20 cellular contexts compared by ENCODE assay signal in the genomic region with DNA sequence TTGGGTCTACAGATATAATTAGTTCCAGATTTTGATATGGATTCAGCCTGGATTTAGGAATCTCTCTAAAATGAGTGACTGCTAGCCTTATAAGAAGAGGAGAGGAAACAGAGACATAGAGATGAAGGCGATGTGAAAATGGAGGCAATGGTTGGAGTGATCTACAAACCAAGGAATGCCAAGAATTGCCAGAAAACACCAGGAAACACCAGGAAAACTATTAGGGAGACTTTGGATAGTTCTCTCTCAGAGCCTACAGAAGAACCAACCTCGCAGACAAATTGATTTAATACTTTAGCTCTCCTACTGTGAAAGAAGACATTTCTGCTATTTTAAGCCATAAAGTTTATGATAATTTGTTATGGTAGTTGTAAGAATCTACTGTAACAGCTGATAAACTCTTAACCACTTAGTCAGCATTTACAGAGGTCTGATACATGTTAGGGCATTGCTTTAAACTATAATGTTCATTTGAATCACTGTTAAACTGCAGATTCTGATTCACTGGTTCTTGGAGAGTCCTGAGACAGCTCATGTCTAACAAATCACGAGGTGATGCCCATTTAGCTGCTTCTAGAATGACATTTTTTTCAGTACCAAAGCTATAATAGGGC.
DNase-seq lines count a peak whose midpoint lies in the region; ATAC-seq, FAIRE-seq and TF ChIP-seq lines count a peak whose summit lies in the region.
"Had no signal": no experiment of that assay in that cellular context is flagged by ENCODE, and none has a peak within 500 bp of the region (broad histone marks: within the 10 kb centered on the region; RNA-seq: fewer than 3 reads in every experiment).

No MANE protein-coding gene starts in this region.

- DNase-seq in A549 (ENCODE audit: low read depth in 1 of 2, low spot score in 1 of 2) (no peak), astrocyte (ENCODE audit: low read depth) (no peak), kidney tubule cell (ENCODE audit: low spot score) (peak; percentile 20), MV-4-11 (lab: John Stamatoyannopoulos, UW) (no peak), MCF 10A (ENCODE audit: unreplicated experiment) (no peak)
- DNase-seq: C1 segment of cervical spinal cord, DMS 273 treated with DMSO at 0.1 percent for 48 hours, GOT3, HFFc6, KBM-7, NCI-H1092 treated with DMSO at 0.1 percent for 48 hours, NCI-H1694, NCI-H226, NCI-H524 treated with DMSO at 0.1 percent for 48 hours, SHP77 treated with DMSO at 0.1 percent for 48 hours had no signal

- H3K36me3 Mint-ChIP-seq in astrocyte (ENCODE audit: low read depth, unreplicated experiment) (no peaks in the 10 kb centered on the region), MCF 10A (ENCODE audit: insufficient read depth, unreplicated experiment) (no peaks in the 10 kb centered on the region)

- H3K27ac ChIP-seq in A549 (no peak overlapping the region), HUES6 (ENCODE audit: low read depth, low read length) (peak overlapping the region; percentile 92; the same call in 1 of the 2 replicates), astrocyte (ENCODE audit: low read depth, low read length) (no peak overlapping the region)

- no peak for FAIRE-seq in A549 (lab: Jason Lieb, UNC)
- FAIRE-seq in astrocyte (lab: Jason Lieb, UNC) = no peak
- FAIRE-seq: A204.1 had no signal

- TF ChIP-seq CTCF in A549 (IDR thresholded peaks at IDR 0.05) (no peak), astrocyte (IDR thresholded peaks at IDR 0.05; ENCODE audit: insufficient read depth, low read depth, low read length) (no peak), MCF 10A (IDR thresholded peaks at IDR 0.05; ENCODE audit: unreplicated experiment) (no peak)

- H3K9me3 ChIP-seq in A549 (peaks cover 3% of the 10 kb centered on the region; the same call in 1 of the 3 replicates), HUES6 (ENCODE audit: control insufficient read depth, insufficient read depth, low read depth, low read length) (0 out of 2 replicates have a peak, but pooled peaks cover 10% of the 10 kb centered on the region), astrocyte (ENCODE audit: insufficient read depth, low read depth, low read length) (no peaks in the 10 kb centered on the region)

- no peak for TF ChIP-seq RAD21 in A549 (conservative IDR thresholded peaks at IDR 0.05 in 1 of 2, IDR thresholded peaks at IDR 0.05 in 1 of 2)

- H3K27me3 Mint-ChIP-seq in astrocyte (ENCODE audit: low read depth, unreplicated experiment) (no peaks in the 10 kb centered on the region), MCF 10A (ENCODE audit: insufficient read depth, unreplicated experiment) (no peaks in the 10 kb centered on the region)

- H2AFZ ChIP-seq in astrocyte (ENCODE audit: low read depth, low read length) = no peak overlapping the region

- peak overlapping the region; percentile 83 for H3K9ac ChIP-seq in HUES6 (ENCODE audit: low read length)
- H3K9ac ChIP-seq in astrocyte (ENCODE audit: low read length) = no peak overlapping the region

- no peaks in the 10 kb centered on the region for H3K27me3 ChIP-seq in HUES6 (ENCODE audit: control insufficient read depth, insufficient read depth, low read length)
- H3K27me3 ChIP-seq in astrocyte (ENCODE audit: insufficient read depth, low read length) = no peaks in the 10 kb centered on the region

- H3K36me3 ChIP-seq in HUES6 (ENCODE audit: control insufficient read depth, insufficient read depth, low read length) (peaks cover 7% of the 10 kb centered on the region; the same call in 1 of the 2 replicates), astrocyte (ENCODE audit: insufficient read depth, low read length) (no peaks in the 10 kb centered on the region)

- H3K9me3 Mint-ChIP-seq in astrocyte (ENCODE audit: unreplicated experiment) (no peaks in the 10 kb centered on the region), MCF 10A (ENCODE audit: unreplicated experiment) (no peaks in the 10 kb centered on the region)

- POLR2A ChIA-PET in A549 (lab: Yijun Ruan, JAX) = no interaction called here
- POLR2A ChIA-PET in MCF 10A (lab: Yijun Ruan, JAX) = interaction anchor here (0.7 kb wide), 1 partner anchor 656 kb away, joined by 3 read pairs; no protein-coding TSS in a partner anchor

- H3K4me3 ChIP-seq in A549 = no peak overlapping the region
- H3K4me3 ChIP-seq in HUES6 (ENCODE audit: low read depth, low read length) = peak overlapping the region; percentile 20; the same call in 1 of the 2 replicates
- no peak overlapping the region for H3K4me3 ChIP-seq in astrocyte (ENCODE audit: insufficient read depth, low read depth, low read length)

- no peak for TF ChIP-seq EP300 in A549 (IDR thresholded peaks at IDR 0.05)

- 0% methylated on average over 3 of the region's 3 CpGs for WGBS in A549 (ENCODE audit: missing lambda C conversion rate)

- no peaks in the 10 kb centered on the region for H4K20me1 ChIP-seq in astrocyte (ENCODE audit: insufficient read depth, low read length)

- H3K4me3 Mint-ChIP-seq in astrocyte (ENCODE audit: unreplicated experiment) (no peak overlapping the region), MCF 10A (ENCODE audit: unreplicated experiment) (no peak overlapping the region)
- H3K4me3 Mint-ChIP-seq: HFFc6 had no signal

- no peaks in the 10 kb centered on the region for H3K4me1 ChIP-seq in A549
- peaks cover 54% of the 10 kb centered on the region for H3K4me1 ChIP-seq in HUES6 (ENCODE audit: control insufficient read depth, insufficient read depth, low read length)
- no peaks in the 10 kb centered on the region for H3K4me1 ChIP-seq in astrocyte (ENCODE audit: insufficient read depth, low read length)

- ATAC-seq in A549 (no peak), HG03025 (IDR thresholded peaks at IDR 0.05; ENCODE audit: low FRiP score, unreplicated experiment) (no peak), HG03378 (IDR thresholded peaks at IDR 0.05; ENCODE audit: unreplicated experiment) (no peak)
- ATAC-seq: Panc1 had no signal

- BruUV-seq in MCF 10A (replicated peaks; lab: Mats Ljungman, UMichigan) = no TSS peak

- H3K4me1 Mint-ChIP-seq in astrocyte (ENCODE audit: low read depth, unreplicated experiment) (peaks cover 6% of the 10 kb centered on the region), MCF 10A (ENCODE audit: insufficient read depth, unreplicated experiment) (no peaks in the 10 kb centered on the region)

- H3K27ac Mint-ChIP-seq in astrocyte (ENCODE audit: unreplicated experiment) (peak overlapping the region; percentile 3), MCF 10A (ENCODE audit: low read depth, unreplicated experiment) (no peak overlapping the region)
- H3K27ac Mint-ChIP-seq: HFFc6 had no signal

- H3K79me2 ChIP-seq in astrocyte (ENCODE audit: insufficient read depth, low read length) = no peaks in the 10 kb centered on the region

- CTCF ChIA-PET in A549 (lab: Yijun Ruan, JAX) = interaction anchor here (1.8 kb wide), 1 partner anchor 35 kb away, joined by 3 read pairs; no protein-coding TSS in a partner anchor
- CTCF ChIA-PET in MCF 10A (lab: Yijun Ruan, JAX) = interaction anchor here (1.1 to 1.3 kb wide), 2 partner anchors 14 to 18 kb away, joined by 3 read pairs; no protein-coding TSS in a partner anchor

- H3K4me2 ChIP-seq in A549 (no peak overlapping the region), astrocyte (ENCODE audit: low read length) (no peak overlapping the region)

- intact Hi-C loops in MCF 10A (cut with micrococcal nuclease) = no loop called here

- no peak for TF ChIP-seq POLR2A in A549 (IDR thresholded peaks at IDR 0.05; ENCODE audit: low read length)

TF ChIP-seq in A549, 52 proteins besides CTCF, POLR2A, EP300 and RAD21:
- TF ChIP-seq MAFK (IDR thresholded peaks at IDR 0.05; ENCODE audit: partially characterized antibody) (peak; percentile 60), SMC3 (IDR thresholded peaks at IDR 0.05) (no peak), FOSB (CRISPR knock-in tag; IDR thresholded peaks at IDR 0.05) (no peak), GATA3 (IDR thresholded peaks at IDR 0.05; ENCODE audit: borderline replicate concordance) (no peak), HOXA7 (CRISPR knock-in tag; IDR thresholded peaks at IDR 0.05) (no peak)
